Comparison of ENCODE assay signal across 1 cellular context in genomic region chr17:39235555-39236221, GRCh38.
TF ChIP-seq lines count a peak whose summit lies in the region.

No MANE protein-coding gene starts in this region.

TF ChIP-seq in K562, 482 proteins besides CTCF, POLR2A, EP300 and RAD21 (continued from another document):
- TF ChIP-seq THRB (CRISPR knock-in tag; conservative IDR thresholded peaks at IDR 0.05) (no peak), MIER1 (IDR thresholded peaks at IDR 0.05; ENCODE audit: low read depth) (no peak), ZBTB17 (CRISPR knock-in tag; IDR thresholded peaks at IDR 0.05) (no peak), CREBBP (IDR thresholded peaks at IDR 0.05; ENCODE audit: low read depth, low read length) (no peak), THRA (IDR thresholded peaks at IDR 0.05) (no peak), EHMT2 (IDR thresholded peaks at IDR 0.05) (no peak), DMBX1 (CRISPR knock-in tag; IDR thresholded peaks at IDR 0.05; ENCODE audit: borderline replicate concordance) (no peak), ATF1 (CRISPR knock-in tag; IDR thresholded peaks at IDR 0.05) (no peak), ATF1 (tag; IDR thresholded peaks at IDR 0.05) (peak; percentile 41; the same call in 1 of the 2 replicates), ZNF23 (CRISPR knock-in tag; IDR thresholded peaks at IDR 0.05) (no peak), SLC30A9 (CRISPR knock-in tag; IDR thresholded peaks at IDR 0.05) (no peak), ARID3B (CRISPR knock-in tag; IDR thresholded peaks at IDR 0.05; ENCODE audit: borderline replicate concordance) (no peak), TBP (optimal IDR thresholded peaks at IDR 0.05; ENCODE audit: low read depth, low read length) (no peak), PML (IDR thresholded peaks at IDR 0.05; ENCODE audit: low read length) (no peak), MXI1 (IDR thresholded peaks at IDR 0.05; ENCODE audit: low read depth, low read length) (no peak), DPF2 (IDR thresholded peaks at IDR 0.05) (0 out of 2 replicates have a peak, but pooled peaks have one; percentile 14), ZNF121 (CRISPR knock-in tag; conservative IDR thresholded peaks at IDR 0.05) (no peak), ZNF644 (tag; IDR thresholded peaks at IDR 0.05; ENCODE audit: low read depth) (no peak), ETV6 (IDR thresholded peaks at IDR 0.05; ENCODE audit: borderline replicate concordance in 1 of 2, low read depth in 2 of 2, low read length in 1 of 2) (no peak), ETV6 (CRISPR knock-in tag; IDR thresholded peaks at IDR 0.05; ENCODE audit: borderline replicate concordance) (no peak), CSDE1 (IDR thresholded peaks at IDR 0.05) (no peak), ZFP36 (IDR thresholded peaks at IDR 0.05; ENCODE audit: low read depth, low read length, partially characterized antibody) (peak; percentile 34), SIRT6 (IDR thresholded peaks at IDR 0.05; ENCODE audit: low read depth, low read length) (no peak)
- TF ChIP-seq, protein P1, sequence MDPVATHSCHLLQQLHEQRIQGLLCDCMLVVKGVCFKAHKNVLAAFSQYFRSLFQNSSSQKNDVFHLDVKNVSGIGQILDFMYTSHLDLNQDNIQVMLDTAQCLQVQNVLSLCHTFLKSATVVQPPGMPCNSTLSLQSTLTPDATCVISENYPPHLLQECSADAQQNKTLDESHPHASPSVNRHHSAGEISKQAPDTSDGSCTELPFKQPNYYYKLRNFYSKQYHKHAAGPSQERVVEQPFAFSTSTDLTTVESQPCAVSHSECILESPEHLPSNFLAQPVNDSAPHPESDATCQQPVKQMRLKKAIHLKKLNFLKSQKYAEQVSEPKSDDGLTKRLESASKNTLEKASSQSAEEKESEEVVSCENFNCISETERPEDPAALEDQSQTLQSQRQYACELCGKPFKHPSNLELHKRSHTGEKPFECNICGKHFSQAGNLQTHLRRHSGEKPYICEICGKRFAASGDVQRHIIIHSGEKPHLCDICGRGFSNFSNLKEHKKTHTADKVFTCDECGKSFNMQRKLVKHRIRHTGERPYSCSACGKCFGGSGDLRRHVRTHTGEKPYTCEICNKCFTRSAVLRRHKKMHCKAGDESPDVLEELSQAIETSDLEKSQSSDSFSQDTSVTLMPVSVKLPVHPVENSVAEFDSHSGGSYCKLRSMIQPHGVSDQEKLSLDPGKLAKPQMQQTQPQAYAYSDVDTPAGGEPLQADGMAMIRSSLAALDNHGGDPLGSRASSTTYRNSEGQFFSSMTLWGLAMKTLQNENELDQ (CRISPR knock-in tag; IDR thresholded peaks at IDR 0.05; ENCODE audit: borderline replicate concordance): no peak
